1 cellular context compared by ENCODE assay signal in genomic region chr7:104983620-104984539, GRCh38.
TF ChIP-seq lines count a peak whose summit lies in the region.

No MANE protein-coding gene starts in this region.

TF ChIP-seq in K562, 482 proteins besides CTCF, POLR2A, EP300 and RAD21 (continued from another document and continues in another):
- peak; percentile 59 for TF ChIP-seq CHD7 (IDR thresholded peaks at IDR 0.05; ENCODE audit: low read depth, low read length)
- TF ChIP-seq ELF2 (CRISPR knock-in tag; IDR thresholded peaks at IDR 0.05): peak; percentile 85
- TF ChIP-seq KLF10 (CRISPR knock-in tag; IDR thresholded peaks at IDR 0.05): no peak
- TF ChIP-seq, protein P1, sequence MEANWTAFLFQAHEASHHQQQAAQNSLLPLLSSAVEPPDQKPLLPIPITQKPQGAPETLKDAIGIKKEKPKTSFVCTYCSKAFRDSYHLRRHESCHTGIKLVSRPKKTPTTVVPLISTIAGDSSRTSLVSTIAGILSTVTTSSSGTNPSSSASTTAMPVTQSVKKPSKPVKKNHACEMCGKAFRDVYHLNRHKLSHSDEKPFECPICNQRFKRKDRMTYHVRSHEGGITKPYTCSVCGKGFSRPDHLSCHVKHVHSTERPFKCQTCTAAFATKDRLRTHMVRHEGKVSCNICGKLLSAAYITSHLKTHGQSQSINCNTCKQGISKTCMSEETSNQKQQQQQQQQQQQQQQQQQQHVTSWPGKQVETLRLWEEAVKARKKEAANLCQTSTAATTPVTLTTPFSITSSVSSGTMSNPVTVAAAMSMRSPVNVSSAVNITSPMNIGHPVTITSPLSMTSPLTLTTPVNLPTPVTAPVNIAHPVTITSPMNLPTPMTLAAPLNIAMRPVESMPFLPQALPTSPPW (CRISPR knock-in tag; IDR thresholded peaks at IDR 0.05): peak; percentile 86
- TF ChIP-seq RBFOX2 (IDR thresholded peaks at IDR 0.05; ENCODE audit: low read depth, low read length): peak; percentile 95
- 0 out of 4 replicates have a peak, but pooled peaks of 1 of the 2 experiments have one; percentile 36 for TF ChIP-seq SIX5 (IDR thresholded peaks at IDR 0.05; ENCODE audit: borderline replicate concordance in 1 of 2, insufficient read depth in 1 of 2, low read depth in 1 of 2, low read length in 2 of 2)
- TF ChIP-seq RERE (CRISPR knock-in tag; IDR thresholded peaks at IDR 0.05; ENCODE audit: borderline replicate concordance): 0 out of 2 replicates have a peak, but pooled peaks have one; percentile 20
- peak; percentile 77 for TF ChIP-seq ZNF589 (CRISPR knock-in tag; IDR thresholded peaks at IDR 0.05; ENCODE audit: low read depth)
- TF ChIP-seq RBM39 (optimal IDR thresholded peaks at IDR 0.05; ENCODE audit: low read depth, low read length): peak; percentile 86
- TF ChIP-seq IRF9 (tag; IDR thresholded peaks at IDR 0.05): no peak
- peak; percentile 93 for TF ChIP-seq HDAC2 (IDR thresholded peaks at IDR 0.05)
- TF ChIP-seq BACH1 (tag; IDR thresholded peaks at IDR 0.05): no peak; the same call in 1 of the 2 replicates
- peak; percentile 93 for TF ChIP-seq GABPB1 (CRISPR knock-in tag; IDR thresholded peaks at IDR 0.05)
- peak in 1 of 2 experiments; percentile 95; a peak in 2 of 4 replicates for TF ChIP-seq NONO (IDR thresholded peaks at IDR 0.05; ENCODE audit: low read depth in 2 of 2, low read length in 1 of 2)
- peak; percentile 90 for TF ChIP-seq CTBP1 (IDR thresholded peaks at IDR 0.05; ENCODE audit: borderline replicate concordance)
- no peak for TF ChIP-seq SETDB1 (IDR thresholded peaks at IDR 0.05; ENCODE audit: low read length)
- no peak for TF ChIP-seq ZNF609 (CRISPR knock-in tag; IDR thresholded peaks at IDR 0.05; ENCODE audit: borderline replicate concordance)
- TF ChIP-seq, protein P2, sequence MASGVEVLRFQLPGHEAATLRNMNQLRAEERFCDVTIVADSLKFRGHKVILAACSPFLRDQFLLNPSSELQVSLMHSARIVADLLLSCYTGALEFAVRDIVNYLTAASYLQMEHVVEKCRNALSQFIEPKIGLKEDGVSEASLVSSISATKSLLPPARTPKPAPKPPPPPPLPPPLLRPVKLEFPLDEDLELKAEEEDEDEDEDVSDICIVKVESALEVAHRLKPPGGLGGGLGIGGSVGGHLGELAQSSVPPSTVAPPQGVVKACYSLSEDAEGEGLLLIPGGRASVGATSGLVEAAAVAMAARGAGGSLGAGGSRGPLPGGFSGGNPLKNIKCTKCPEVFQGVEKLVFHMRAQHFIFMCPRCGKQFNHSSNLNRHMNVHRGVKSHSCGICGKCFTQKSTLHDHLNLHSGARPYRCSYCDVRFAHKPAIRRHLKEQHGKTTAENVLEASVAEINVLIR (CRISPR knock-in tag; IDR thresholded peaks at IDR 0.05): peak; percentile 82
- TF ChIP-seq NFRKB (IDR thresholded peaks at IDR 0.05; ENCODE audit: low read depth): peak; percentile 98
- peak; percentile 83 for TF ChIP-seq ELF1 (tag; IDR thresholded peaks at IDR 0.05)
- TF ChIP-seq NFXL1 (CRISPR knock-in tag; IDR thresholded peaks at IDR 0.05): no peak; the same call in 1 of the 2 replicates
- TF ChIP-seq EWSR1 (IDR thresholded peaks at IDR 0.05; ENCODE audit: borderline replicate concordance, low read depth, partially characterized antibody): no peak
- no peak for TF ChIP-seq PCBP2 (IDR thresholded peaks at IDR 0.05; ENCODE audit: low read depth, low read length, poor library complexity, severe bottlenecking)
- no peak for TF ChIP-seq SRSF1 (IDR thresholded peaks at IDR 0.05; ENCODE audit: low read depth, low read length)
- peak; percentile 64; the same call in 1 of the 2 replicates for TF ChIP-seq THAP7 (CRISPR knock-in tag; IDR thresholded peaks at IDR 0.05)
- TF ChIP-seq ZNF140 (CRISPR knock-in tag; IDR thresholded peaks at IDR 0.05): no peak
